ENCODE assay signal across 1 cellular context in genomic region chr12:98955284-98955683, GRCh38.
TF ChIP-seq lines count a peak whose summit lies in the region.

No MANE protein-coding gene starts in this region.

TF ChIP-seq in H1, 55 proteins besides CTCF, POLR2A, EP300 and RAD21 (continued from another document):
- TF ChIP-seq EZH2 (IDR thresholded peaks at IDR 0.05; ENCODE audit: low read depth, low read length, severe bottlenecking) (no peak), USF2 (IDR thresholded peaks at IDR 0.05; ENCODE audit: low read length) (no peak), TAF1 (IDR thresholded peaks at IDR 0.05; ENCODE audit: low read depth, low read length) (no peak)
